In genomic region chr4:81666491-81666890, GRCh38 we compare ENCODE assay signal across 17 cellular contexts.
DNase-seq lines count a peak whose midpoint lies in the region; ATAC-seq lines count a peak whose summit lies in the region.
"Had no signal": no experiment of that assay in that cellular context is flagged by ENCODE, and none has a peak within 500 bp of the region (broad histone marks: within the 10 kb centered on the region; RNA-seq: fewer than 3 reads in every experiment).

No MANE protein-coding gene starts in this region.

- no peaks in the 10 kb centered on the region for H3K36me3 Mint-ChIP-seq in T-helper 2 cell treated with Interferon-gamma antibody and Interleukin-4, amounts not matched to agents 5 μg/mL and 100 μg/mL, for 36 hours (ENCODE audit: low read depth)
- H3K36me3 Mint-ChIP-seq in natural killer cell treated with Interleukin-12 subunit alpha and Interleukin-12 subunit beta and Interleukin-15 and Interleukin-18, amount 100 ng/mL, for 72 hours, result no peaks in the 10 kb centered on the region
- H3K36me3 Mint-ChIP-seq: CD4-positive, alpha-beta memory T cell; stimulated activated memory B cell treated with anti-CD40 and anti-IgM and Interleukin-4, amounts not matched to agents 10 μg/mL and 1 μg/mL and 100 μg/mL, for 72 hours had no signal

- no peak overlapping the region for H3K27ac Mint-ChIP-seq in T-helper 2 cell treated with Interferon-gamma antibody and Interleukin-4, amounts not matched to agents 5 μg/mL and 100 μg/mL, for 36 hours
- no peak overlapping the region for H3K27ac Mint-ChIP-seq in natural killer cell treated with Interleukin-12 subunit alpha and Interleukin-12 subunit beta and Interleukin-15 and Interleukin-18, amount 100 ng/mL, for 72 hours
- H3K27ac Mint-ChIP-seq: CD4-positive, alpha-beta memory T cell; stimulated activated memory B cell treated with anti-CD40 and anti-IgM and Interleukin-4, amounts not matched to agents 10 μg/mL and 1 μg/mL and 100 μg/mL, for 72 hours had no signal

- peak; percentile 5 for DNase-seq in T-helper 2 cell treated with Interferon-gamma antibody and Interleukin-4, amounts not matched to agents 5 μg/mL and 100 μg/mL, for 36 hours (ENCODE audit: low spot score)
- DNase-seq in T-helper 2 cell, result no peak
- peak; percentile 32 for DNase-seq in stimulated activated CD4-positive, alpha-beta T cell treated with anti-CD3 and anti-CD28 coated beads, Interleukin-4, amount 100 ng/mL, for 24 hours
- no peak for DNase-seq in stimulated activated CD4-positive, alpha-beta T cell treated with anti-CD3 and anti-CD28 coated beads, Interleukin-2, amount 100 ng/mL, for 24 hours
- peak; percentile 37 for DNase-seq in cerebellar cortex (ENCODE audit: low spot score)
- DNase-seq in cortex of kidney (lab: John Stamatoyannopoulos, UW), result no peak
- DNase-seq in natural killer cell treated with Interleukin-12 subunit alpha and Interleukin-12 subunit beta and Interleukin-15 and Interleukin-18, amount 100 ng/mL, for 72 hours (ENCODE audit: low spot score), result no peak
- no peak for DNase-seq in HT-29 (ENCODE audit: low spot score)
- DNase-seq: activated CD8-positive, alpha-beta memory T cell treated with anti-CD3 and anti-CD28 coated beads for 24 hours; CD4-positive, alpha-beta memory T cell; GF-D8; IMR-90; NCI-H1417 treated with DMSO at 0.1 percent for 48 hours; psoas muscle; T-helper 1 cell; thyroid gland had no signal

- H3K4me3 Mint-ChIP-seq in T-helper 2 cell treated with Interferon-gamma antibody and Interleukin-4, amounts not matched to agents 5 μg/mL and 100 μg/mL, for 36 hours, result no peak overlapping the region
- H3K4me3 Mint-ChIP-seq in natural killer cell treated with Interleukin-12 subunit alpha and Interleukin-12 subunit beta and Interleukin-15 and Interleukin-18, amount 100 ng/mL, for 72 hours, result no peak overlapping the region
- H3K4me3 Mint-ChIP-seq: CD4-positive, alpha-beta memory T cell; stimulated activated memory B cell treated with anti-CD40 and anti-IgM and Interleukin-4, amounts not matched to agents 10 μg/mL and 1 μg/mL and 100 μg/mL, for 72 hours had no signal

- H3K9me3 Mint-ChIP-seq in T-helper 2 cell treated with Interferon-gamma antibody and Interleukin-4, amounts not matched to agents 5 μg/mL and 100 μg/mL, for 36 hours, result no peaks in the 10 kb centered on the region
- no peaks in the 10 kb centered on the region for H3K9me3 Mint-ChIP-seq in natural killer cell treated with Interleukin-12 subunit alpha and Interleukin-12 subunit beta and Interleukin-15 and Interleukin-18, amount 100 ng/mL, for 72 hours
- H3K9me3 Mint-ChIP-seq: CD4-positive, alpha-beta memory T cell; stimulated activated memory B cell treated with anti-CD40 and anti-IgM and Interleukin-4, amounts not matched to agents 10 μg/mL and 1 μg/mL and 100 μg/mL, for 72 hours had no signal

- no peaks in the 10 kb centered on the region for H3K27me3 Mint-ChIP-seq in T-helper 2 cell treated with Interferon-gamma antibody and Interleukin-4, amounts not matched to agents 5 μg/mL and 100 μg/mL, for 36 hours (ENCODE audit: low read depth)
- peaks cover 7 to 9% of the 10 kb centered on the region in 2 donors for H3K27me3 Mint-ChIP-seq in natural killer cell treated with Interleukin-12 subunit alpha and Interleukin-12 subunit beta and Interleukin-15 and Interleukin-18, amount 100 ng/mL, for 72 hours
- H3K27me3 Mint-ChIP-seq: stimulated activated memory B cell treated with anti-CD40 and anti-IgM and Interleukin-4, amounts not matched to agents 10 μg/mL and 1 μg/mL and 100 μg/mL, for 72 hours had no signal

- H3K4me1 Mint-ChIP-seq in T-helper 2 cell treated with Interferon-gamma antibody and Interleukin-4, amounts not matched to agents 5 μg/mL and 100 μg/mL, for 36 hours (ENCODE audit: low read depth), result no peaks in the 10 kb centered on the region
- no peaks in the 10 kb centered on the region for H3K4me1 Mint-ChIP-seq in natural killer cell treated with Interleukin-12 subunit alpha and Interleukin-12 subunit beta and Interleukin-15 and Interleukin-18, amount 100 ng/mL, for 72 hours (ENCODE audit: low read depth in 2 of 2)
- H3K4me1 Mint-ChIP-seq: CD4-positive, alpha-beta memory T cell; stimulated activated memory B cell treated with anti-CD40 and anti-IgM and Interleukin-4, amounts not matched to agents 10 μg/mL and 1 μg/mL and 100 μg/mL, for 72 hours had no signal

- ATAC-seq in natural killer cell treated with Interleukin-12 subunit alpha and Interleukin-12 subunit beta and Interleukin-15 and Interleukin-18, amount 100 ng/mL, for 72 hours, result no peak
- ATAC-seq: psoas muscle; stimulated activated memory B cell treated with anti-CD40 and anti-IgM and Interleukin-4, amounts not matched to agents 10 μg/mL and 1 μg/mL and 100 μg/mL, for 72 hours had no signal

Comparison
In these comparisons a context has a peak if more than half of its experiments do, and no peak if none do; other contexts are left out.
1. DNase-seq: peak in T-helper 2 cell treated with Interferon-gamma antibody and Interleukin-4, amounts not matched to agents 5 μg/mL and 100 μg/mL, for 36 hours (single experiment), stimulated activated CD4-positive, alpha-beta T cell treated with anti-CD3 and anti-CD28 coated beads, Interleukin-4, amount 100 ng/mL, for 24 hours (single experiment) and cerebellar cortex (single experiment); none in T-helper 2 cell (0 of 5), stimulated activated CD4-positive, alpha-beta T cell treated with anti-CD3 and anti-CD28 coated beads, Interleukin-2, amount 100 ng/mL, for 24 hours (0 of 2), cortex of kidney (single experiment), natural killer cell treated with Interleukin-12 subunit alpha and Interleukin-12 subunit beta and Interleukin-15 and Interleukin-18, amount 100 ng/mL, for 72 hours (single experiment) and HT-29 (single experiment).